Comparison of ENCODE assay signal across 9 cellular contexts in genomic region chr2:182763311-182763912, GRCh38. TPM values are rescaled to one million over a fixed set of nuclear protein-coding genes. Genes with fewer than 3 reads are reported as not detected.
DNase-seq lines count a peak whose midpoint lies in the region; ATAC-seq, FAIRE-seq and TF ChIP-seq lines count a peak whose summit lies in the region.
"Had no signal": no experiment of that assay in that cellular context is flagged by ENCODE, and none has a peak within 500 bp of the region (broad histone marks: within the 10 kb centered on the region; RNA-seq: fewer than 3 reads in every experiment).

No MANE protein-coding gene starts in this region.

- no peaks in the 10 kb centered on the region for H3K27me3 Mint-ChIP-seq in astrocyte (ENCODE audit: low read depth, unreplicated experiment)
- H3K27me3 Mint-ChIP-seq: central memory CD8-positive, alpha-beta T cell had no signal

- intact Hi-C loops in Right ventricle myocardium superior (cut with DNase I) = loop anchor here (5.0 kb wide), 1 partner anchor 219 kb away; no protein-coding TSS in a partner anchor
- intact Hi-C loops in right cardiac atrium (cut with DNase I) = loop anchor here in 3 of 4 donors (10.0 kb wide), 2 partner anchors 211 to 221 kb away; no protein-coding TSS in a partner anchor

- H3K9me3 ChIP-seq in right cardiac atrium (ENCODE audit: control insufficient read depth, low read length) = no peaks in the 10 kb centered on the region
- H3K9me3 ChIP-seq in astrocyte (ENCODE audit: insufficient read depth, low read depth, low read length) = no peaks in the 10 kb centered on the region

- peaks cover 3% of the 10 kb centered on the region for H3K79me2 ChIP-seq in astrocyte (ENCODE audit: insufficient read depth, low read length)

- H3K4me2 ChIP-seq in astrocyte (ENCODE audit: low read length) = no peak overlapping the region

- no peak for DNase-seq in Right ventricle myocardium superior
- DNase-seq in right cardiac atrium = no peak
- DNase-seq in NCI-H1092 (lab: John Stamatoyannopoulos, UW) = peak; percentile 10
- peak; percentile 51 for DNase-seq in astrocyte (ENCODE audit: low read depth)
- peak; percentile 41 for DNase-seq in kidney glomerular epithelial cell (lab: John Stamatoyannopoulos, UW)
- no peak for DNase-seq in hippocampal formation (lab: John Stamatoyannopoulos, UW)
- DNase-seq in effector CD8-positive, alpha-beta T cell (lab: John Stamatoyannopoulos, UW) = no peak
- DNase-seq in NOMO-1 treated with DMSO at 0.1 percent for 48 hours (lab: John Stamatoyannopoulos, UW; ENCODE audit: unreplicated experiment) = no peak

- H3K9ac ChIP-seq in astrocyte (ENCODE audit: low read length) = no peak overlapping the region

- H3K9me3 Mint-ChIP-seq in astrocyte (ENCODE audit: unreplicated experiment) = no peaks in the 10 kb centered on the region
- H3K9me3 Mint-ChIP-seq: central memory CD8-positive, alpha-beta T cell had no signal

- peaks cover 10% of the 10 kb centered on the region for H3K36me3 Mint-ChIP-seq in astrocyte (ENCODE audit: low read depth, unreplicated experiment)

- H3K36me3 ChIP-seq in astrocyte (ENCODE audit: insufficient read depth, low read length) = peaks cover 48% of the 10 kb centered on the region

- H2AFZ ChIP-seq in astrocyte (ENCODE audit: low read depth, low read length) = no peak overlapping the region

- H3K27ac ChIP-seq in right cardiac atrium (ENCODE audit: low read length) (no peak overlapping the region), astrocyte (ENCODE audit: low read depth, low read length) (no peak overlapping the region)

- H3K27me3 ChIP-seq in right cardiac atrium (ENCODE audit: control insufficient read depth, insufficient read depth) = no peaks in the 10 kb centered on the region
- H3K27me3 ChIP-seq in astrocyte (ENCODE audit: insufficient read depth, low read length) = no peaks in the 10 kb centered on the region

- peak; percentile 70 for TF ChIP-seq CTCF in astrocyte (IDR thresholded peaks at IDR 0.05; ENCODE audit: insufficient read depth, low read depth, low read length)

- H3K4me1 Mint-ChIP-seq in astrocyte (ENCODE audit: low read depth, unreplicated experiment) = peaks cover 17% of the 10 kb centered on the region
- H3K4me1 Mint-ChIP-seq: central memory CD8-positive, alpha-beta T cell had no signal

- no peak for FAIRE-seq in astrocyte (lab: Jason Lieb, UNC)

- peaks cover 5% of the 10 kb centered on the region for H3K4me1 ChIP-seq in right cardiac atrium (ENCODE audit: control insufficient read depth, insufficient read depth, low read length)
- no peaks in the 10 kb centered on the region for H3K4me1 ChIP-seq in astrocyte (ENCODE audit: insufficient read depth, low read length)

- WGBS in right cardiac atrium = 51% methylated on average over 11 of the region's 11 CpGs

- H3K4me3 ChIP-seq in right cardiac atrium (ENCODE audit: low read length) = no peak overlapping the region
- H3K4me3 ChIP-seq in astrocyte (ENCODE audit: insufficient read depth, low read depth, low read length) = no peak overlapping the region

- no peak overlapping the region for H3K27ac Mint-ChIP-seq in astrocyte (ENCODE audit: unreplicated experiment)

- H3K4me3 Mint-ChIP-seq in astrocyte (ENCODE audit: unreplicated experiment) = no peak overlapping the region
- H3K4me3 Mint-ChIP-seq: central memory CD8-positive, alpha-beta T cell had no signal

- ATAC-seq in Right ventricle myocardium superior (ENCODE audit: poor library complexity) = peak; percentile 73
- no peak for ATAC-seq in right cardiac atrium

- H4K20me1 ChIP-seq in astrocyte (ENCODE audit: insufficient read depth, low read length) = peaks cover 29% of the 10 kb centered on the region

RNA-seq across cellular contexts. Expression of gene DNAJC10, which starts 47.4 kb away (rescaled TPM):
- 60.4 TPM for total RNA-seq in Right ventricle myocardium superior
- 10 to 100 TPM; 54.7 to 72.1 (median 57.7) TPM for total RNA-seq in right cardiac atrium
- 13.1 TPM for polyA plus RNA-seq in right cardiac atrium
- total RNA-seq in astrocyte = 166 and 169 TPM in 2 replicates

Comparison
In these comparisons a context has a peak if more than half of its experiments do, and no peak if none do; other contexts are left out.
1. DNase-seq: peak in NCI-H1092 (single experiment), astrocyte (single experiment) and kidney glomerular epithelial cell (single experiment); none in Right ventricle myocardium superior (single experiment), right cardiac atrium (0 of 3), hippocampal formation (0 of 2), effector CD8-positive, alpha-beta T cell (single experiment) and NOMO-1 treated with DMSO at 0.1 percent for 48 hours (single experiment).